12 cellular contexts compared by ENCODE assay signal in the genomic region with DNA sequence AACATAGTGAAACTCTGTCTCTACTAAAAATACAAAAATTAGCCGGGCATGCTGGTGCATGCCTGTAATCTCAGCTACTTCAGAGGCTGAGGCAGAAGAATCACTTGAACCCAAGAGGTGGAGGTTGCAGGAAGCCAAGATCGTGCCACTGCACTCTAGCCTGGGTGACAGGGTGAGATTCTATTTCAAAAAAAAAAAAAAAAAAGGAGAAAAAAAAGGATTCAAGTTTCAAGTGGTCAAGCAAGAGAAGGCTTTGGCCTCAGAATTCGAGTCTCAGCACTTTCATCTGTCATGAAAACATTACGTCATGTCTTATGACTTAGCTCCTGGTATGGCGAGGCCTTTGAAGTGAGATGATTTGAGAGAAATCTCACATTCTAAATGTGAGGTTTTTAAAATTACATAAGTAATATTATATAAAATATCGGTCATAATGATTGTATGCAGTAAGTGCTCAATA. TPM values are rescaled to one million over a fixed set of nuclear protein-coding genes. Genes with fewer than 3 reads are reported as not detected.
A peak's percentile ranks its signal among the peaks of the same experiment; 100 is the strongest.
DNase-seq lines count a peak whose midpoint lies in the region; ATAC-seq lines count a peak whose summit lies in the region.
"Had no signal": no experiment of that assay in that cellular context is flagged by ENCODE, and none has a peak within 500 bp of the region (broad histone marks: within the 10 kb centered on the region; RNA-seq: fewer than 3 reads in every experiment).

No MANE protein-coding gene starts in this region.

- peak; percentile 36 for ATAC-seq in GM18907 (IDR thresholded peaks at IDR 0.05; ENCODE audit: unreplicated experiment)
- ATAC-seq in GM21717 (IDR thresholded peaks at IDR 0.05; ENCODE audit: unreplicated experiment) = peak; percentile 28
- peak; percentile 17 for ATAC-seq in HG03196 (IDR thresholded peaks at IDR 0.05; ENCODE audit: unreplicated experiment)
- peak; percentile 61 for ATAC-seq in sciatic nerve

- no peak for DNase-seq in sciatic nerve (ENCODE audit: low spot score)
- no peak for DNase-seq in activated CD4-positive, alpha-beta T cell treated with anti-CD3 and anti-CD28 coated beads for 1 hour
- DNase-seq in T1000 (lab: John Stamatoyannopoulos, UW) = no peak
- no peak for DNase-seq in putamen (ENCODE audit: low spot score)
- no peak for DNase-seq in stimulated activated CD4-positive, alpha-beta T cell treated with anti-CD3 and anti-CD28 coated beads, Interleukin-4, amount 100 ng/mL, for 1 hour
- DNase-seq: activated T-cell treated with anti-CD3 and anti-CD28 coated beads, Interleukin-2, amount 50 U/mL, for 24 hours; Calu3; hippocampal formation; stimulated activated CD4-positive, alpha-beta T cell treated with anti-CD3 and anti-CD28 coated beads, Interleukin-2, amount 100 ng/mL, for 48 hours had no signal

- intact Hi-C loops in sciatic nerve (cut with DNase I) = no loop called here

RNA-seq across cellular contexts. Expression of gene DHRSX, which starts 21.2 kb away (rescaled TPM):
- 26.7 TPM for total RNA-seq in sciatic nerve

RNA-seq across cellular contexts. Expression of gene ZBED1, which starts 21.2 kb away (rescaled TPM):
- 34.6 TPM for total RNA-seq in sciatic nerve
